ENCODE assay signal across 9 cellular contexts in the genomic region with DNA sequence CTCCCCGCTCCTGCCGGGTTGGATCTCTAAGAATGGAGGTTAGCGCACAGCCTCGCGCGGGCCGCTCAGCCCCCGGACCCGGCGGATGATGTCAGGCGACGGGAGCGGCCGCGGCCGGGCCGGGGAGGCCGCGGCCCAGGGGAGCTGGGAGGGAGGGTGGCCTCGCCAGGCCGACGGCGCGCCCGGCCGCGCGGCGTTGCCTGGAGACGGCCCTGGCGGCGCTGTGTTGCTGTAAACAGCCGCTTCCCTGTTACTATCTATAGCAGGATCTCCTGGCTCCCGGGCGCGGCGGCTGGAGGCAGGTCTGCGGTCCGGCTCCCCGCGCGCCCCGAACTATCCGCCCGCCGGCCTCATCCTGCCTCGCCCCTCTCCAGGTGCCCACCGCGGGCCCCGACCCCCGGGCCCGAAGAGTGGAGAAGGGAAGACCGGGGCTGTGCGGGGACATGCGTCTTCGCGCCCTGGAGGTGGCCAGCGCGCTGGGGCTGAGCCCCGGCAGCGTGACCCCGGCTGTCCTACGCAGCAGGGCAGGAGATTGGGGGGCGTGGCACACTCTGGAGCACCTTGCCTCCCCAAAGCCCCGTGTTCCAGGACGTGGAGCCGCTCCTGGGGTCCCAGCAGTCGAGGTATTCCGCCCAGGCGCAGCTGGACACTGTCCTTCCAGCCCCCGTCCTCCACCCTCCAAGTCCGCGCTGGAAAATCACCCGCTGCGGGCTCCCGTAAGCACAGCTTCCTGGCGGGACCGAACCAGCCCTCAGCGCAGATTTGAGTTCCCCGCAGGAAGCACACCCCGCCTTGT. TPM values are rescaled to one million over a fixed set of nuclear protein-coding genes. Genes with fewer than 3 reads are reported as not detected.
DNase-seq lines count a peak whose midpoint lies in the region; ATAC-seq, FAIRE-seq and TF ChIP-seq lines count a peak whose summit lies in the region.
"Had no signal": no experiment of that assay in that cellular context is flagged by ENCODE, and none has a peak within 500 bp of the region (broad histone marks: within the 10 kb centered on the region; RNA-seq: fewer than 3 reads in every experiment).

No MANE protein-coding gene starts in this region.

- no peak; the same call in 1 of the 2 replicates for TF ChIP-seq EP300 in K562 (IDR thresholded peaks at IDR 0.05; ENCODE audit: low read length)

- no peak for TF ChIP-seq POLR2A in NB4 (IDR thresholded peaks at IDR 0.05; ENCODE audit: extremely low read depth, insufficient read length)
- no peak for TF ChIP-seq POLR2A in K562 (conservative IDR thresholded peaks at IDR 0.05)

- TF ChIP-seq RAD21 in K562 (CRISPR knock-in tag; conservative IDR thresholded peaks at IDR 0.05 in 1 of 2, IDR thresholded peaks at IDR 0.05 in 1 of 2): no peak

- peaks cover 11 to 37% of the 10 kb centered on the region in 2 experiments; a peak in 4 of 5 replicates for H3K4me1 ChIP-seq in K562 (replicated peaks in 1 of 2; ENCODE audit: control insufficient read depth in 2 of 2, insufficient read depth in 2 of 2, low read length in 2 of 2)

- peak overlapping the region; percentile 86 for H3K4me2 ChIP-seq in K562 (ENCODE audit: insufficient read depth, low read length)

- under 1% methylated on average over 47 of the region's 81 CpGs for WGBS in K562 (ENCODE audit: insufficient coverage, low coverage, missing lambda C conversion rate)

- H3K4me3 ChIP-seq in NB4 (ENCODE audit: low read depth, low read length) (peak overlapping the region; percentile 62), K562 (peak overlapping the region; percentile 71)

- TF ChIP-seq CTCF in NB4 (IDR thresholded peaks at IDR 0.05; ENCODE audit: low read depth, low read length): no peak
- no peak for TF ChIP-seq CTCF in K562 (IDR thresholded peaks at IDR 0.05 in 2 of 3, conservative IDR thresholded peaks at IDR 0.05 in 1 of 3; ENCODE audit: insufficient read depth in 2 of 3, low read depth in 1 of 3, low read length in 3 of 3)

- intact Hi-C loops in K562 (cut with micrococcal nuclease): loop anchor here (1.0 kb wide), 1 partner anchor 16 kb away; no protein-coding TSS in a partner anchor
- intact Hi-C loops in posterior cingulate gyrus (cut with DNase I): loop anchor here (2.0 kb wide), 1 partner anchor 18 kb away; no protein-coding TSS in a partner anchor

- peak; percentile 84 for ATAC-seq in K562

- CTCF ChIA-PET in K562 (lab: Yijun Ruan, JAX; ENCODE audit: low intra/inter-chr PET ratio): no interaction called here

- H3K36me3 ChIP-seq in K562 (ENCODE audit: control insufficient read depth, insufficient read depth, low read length): peaks cover 18% of the 10 kb centered on the region; the same call in 2 of the 3 replicates

- no peaks in the 10 kb centered on the region for H3K9me1 ChIP-seq in K562 (ENCODE audit: control insufficient read depth, insufficient read depth, low read length)

- no peaks in the 10 kb centered on the region for H3K9me3 ChIP-seq in K562 (replicated peaks; ENCODE audit: control insufficient read depth, insufficient read depth, low read depth, low read length)

- FAIRE-seq in K562 (lab: Jason Lieb, UNC): peak; percentile 72
- FAIRE-seq: A204.1 had no signal

- H4K20me1 ChIP-seq in K562 (replicated peaks; ENCODE audit: control insufficient read depth, insufficient read depth, low read length): peaks cover 10% of the 10 kb centered on the region; the same call in 1 of the 2 replicates

- peak overlapping the region; percentile 89 for H2AFZ ChIP-seq in K562 (ENCODE audit: low read depth, low read length)

- H3K9ac ChIP-seq in K562 (ENCODE audit: insufficient read depth in 1 of 2, low read depth in 2 of 2, low read length in 2 of 2): peak overlapping the region; percentile 76 to 96

- BruUV-seq in K562 (replicated peaks; lab: Mats Ljungman, UMichigan): no TSS peak

- POLR2A ChIA-PET in K562 (lab: Yijun Ruan, JAX): interaction anchor here (0.7 to 2.0 kb wide), 6 partner anchors 10 to 153 kb away, joined by 3 to 12 read pairs (median 6); no protein-coding TSS in a partner anchor

- H3K27me3 ChIP-seq in K562 (ENCODE audit: control insufficient read depth in 2 of 2, insufficient read depth in 2 of 2, low read length in 2 of 2): no peaks in the 10 kb centered on the region

- peak; percentile 38 for DNase-seq in NCI-H1436 (lab: John Stamatoyannopoulos, UW)
- DNase-seq in NCI-H1436 treated with DMSO at 0.1 percent for 48 hours (lab: John Stamatoyannopoulos, UW): no peak
- DNase-seq in NB4 (ENCODE audit: low read depth): peak; percentile 85
- DNase-seq in T follicular helper cell (ENCODE audit: low read depth): peak; percentile 49
- DNase-seq in K562 (ENCODE audit: extremely low read depth in 1 of 4, low spot score in 3 of 4): peak; percentile 83 to 86 (median 85)
- DNase-seq in hepatic stellate cell (ENCODE audit: low spot score): peak; percentile 86
- peak; percentile 60 to 97 (median 78) for DNase-seq in posterior cingulate gyrus
- no peak for DNase-seq in OCI-M2 (lab: John Stamatoyannopoulos, UW; ENCODE audit: unreplicated experiment)

- peaks cover 5% of the 10 kb centered on the region; the same call in 1 of the 3 replicates for H3K79me2 ChIP-seq in K562 (ENCODE audit: control insufficient read depth, insufficient read depth, low read length)

- H3K27ac ChIP-seq in K562 (ENCODE audit: extremely low read depth, low read depth, low read length): peak overlapping the region; percentile 98

- in situ Hi-C loops in K562 (cut with MboI): no loop called here

TF ChIP-seq in K562, 482 proteins besides CTCF, POLR2A, EP300 and RAD21 (continues in another document):
- TF ChIP-seq, protein P1, sequence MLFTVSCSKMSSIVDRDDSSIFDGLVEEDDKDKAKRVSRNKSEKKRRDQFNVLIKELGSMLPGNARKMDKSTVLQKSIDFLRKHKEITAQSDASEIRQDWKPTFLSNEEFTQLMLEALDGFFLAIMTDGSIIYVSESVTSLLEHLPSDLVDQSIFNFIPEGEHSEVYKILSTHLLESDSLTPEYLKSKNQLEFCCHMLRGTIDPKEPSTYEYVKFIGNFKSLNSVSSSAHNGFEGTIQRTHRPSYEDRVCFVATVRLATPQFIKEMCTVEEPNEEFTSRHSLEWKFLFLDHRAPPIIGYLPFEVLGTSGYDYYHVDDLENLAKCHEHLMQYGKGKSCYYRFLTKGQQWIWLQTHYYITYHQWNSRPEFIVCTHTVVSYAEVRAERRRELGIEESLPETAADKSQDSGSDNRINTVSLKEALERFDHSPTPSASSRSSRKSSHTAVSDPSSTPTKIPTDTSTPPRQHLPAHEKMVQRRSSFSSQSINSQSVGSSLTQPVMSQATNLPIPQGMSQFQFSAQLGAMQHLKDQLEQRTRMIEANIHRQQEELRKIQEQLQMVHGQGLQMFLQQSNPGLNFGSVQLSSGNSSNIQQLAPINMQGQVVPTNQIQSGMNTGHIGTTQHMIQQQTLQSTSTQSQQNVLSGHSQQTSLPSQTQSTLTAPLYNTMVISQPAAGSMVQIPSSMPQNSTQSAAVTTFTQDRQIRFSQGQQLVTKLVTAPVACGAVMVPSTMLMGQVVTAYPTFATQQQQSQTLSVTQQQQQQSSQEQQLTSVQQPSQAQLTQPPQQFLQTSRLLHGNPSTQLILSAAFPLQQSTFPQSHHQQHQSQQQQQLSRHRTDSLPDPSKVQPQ (CRISPR knock-in tag; IDR thresholded peaks at IDR 0.05; ENCODE audit: borderline replicate concordance): no peak
- TF ChIP-seq DNMT1 (IDR thresholded peaks at IDR 0.05): no peak
- 0 out of 2 replicates have a peak, but pooled peaks have one; percentile 35 for TF ChIP-seq ZNF263 (CRISPR knock-in tag; IDR thresholded peaks at IDR 0.05; ENCODE audit: borderline replicate concordance)
- TF ChIP-seq, protein P2, sequence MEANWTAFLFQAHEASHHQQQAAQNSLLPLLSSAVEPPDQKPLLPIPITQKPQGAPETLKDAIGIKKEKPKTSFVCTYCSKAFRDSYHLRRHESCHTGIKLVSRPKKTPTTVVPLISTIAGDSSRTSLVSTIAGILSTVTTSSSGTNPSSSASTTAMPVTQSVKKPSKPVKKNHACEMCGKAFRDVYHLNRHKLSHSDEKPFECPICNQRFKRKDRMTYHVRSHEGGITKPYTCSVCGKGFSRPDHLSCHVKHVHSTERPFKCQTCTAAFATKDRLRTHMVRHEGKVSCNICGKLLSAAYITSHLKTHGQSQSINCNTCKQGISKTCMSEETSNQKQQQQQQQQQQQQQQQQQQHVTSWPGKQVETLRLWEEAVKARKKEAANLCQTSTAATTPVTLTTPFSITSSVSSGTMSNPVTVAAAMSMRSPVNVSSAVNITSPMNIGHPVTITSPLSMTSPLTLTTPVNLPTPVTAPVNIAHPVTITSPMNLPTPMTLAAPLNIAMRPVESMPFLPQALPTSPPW (CRISPR knock-in tag; IDR thresholded peaks at IDR 0.05): peak; percentile 83

RNA-seq across cellular contexts. Expression of gene FOS, which starts 1.4 kb away (rescaled TPM):
- total RNA-seq in K562 (2011; cell fraction: chromatin; rRNA removed; ENCODE audit: low replicate concordance): 20.9 and 54.0 TPM in 2 replicates
- 42.1 and 51.5 TPM in 2 replicates for total RNA-seq in K562 (2011; cell fraction: nucleolus; rRNA removed)
- 28.7 and 32.3 TPM in 2 replicates for total RNA-seq in K562 (2011; cell fraction: nucleoplasm; rRNA removed)
- total RNA-seq in K562 (2014; rRNA removed) (12.1 and 19.4 TPM in 2 replicates), K562 (2014; rRNA removed; fragmentation: Illumina TruSeq; extraction: Trizol) (4.2 and 8.9 TPM in 2 replicates), K562 (2015; rRNA removed; fragmentation: Illumina TruSeq; extraction: Trizol) (0.54 and 1.1 TPM in 2 replicates), K562 (2021) (13.8 and 17.4 TPM in 2 replicates)
- polyA plus RNA-seq in K562 (2011; rRNA removed) (3.6 and 5.7 TPM in 2 replicates), K562 (2014; fragmentation: Illumina TruSeq; extraction: Trizol) (8.2 and 12.8 TPM in 2 replicates), K562 (2014; fragmentation: Nextera tagmentation; extraction: Ambion mirVana) (1 to 10 TPM in 1 of 2 experiments, under 1 TPM in 1; 0.56 to 2.1 TPM), K562 (2014; rRNA removed) (11.6 and 14.8 TPM in 2 replicates)
- polyA plus RNA-seq in K562 (2011; cell fraction: cytosol; rRNA removed): 3.7 and 20.6 TPM in 2 replicates
- 13.7 and 48.9 TPM in 2 replicates for polyA plus RNA-seq in K562 (2011; cell fraction: nucleus; rRNA removed)
- 8.3 and 9.7 TPM in 2 replicates for polyA plus RNA-seq in K562 (2012)
- 3.8 and 7.1 TPM in 2 replicates for polyA minus RNA-seq in K562 (2011; rRNA and poly(A)+ RNA removed)
- polyA minus RNA-seq in K562 (2011; cell fraction: cytosol; rRNA and poly(A)+ RNA removed): 7.6 and 8.7 TPM in 2 replicates
- polyA minus RNA-seq in K562 (2011; cell fraction: nucleus; rRNA and poly(A)+ RNA removed): 24.0 and 43.5 TPM in 2 replicates

Comparison
In these comparisons a context has a peak if more than half of its experiments do, and no peak if none do; other contexts are left out.
1. DNase-seq: peak in NCI-H1436 (single experiment), NB4 (single experiment), T follicular helper cell (single experiment), K562 (4 of 4), hepatic stellate cell (single experiment) and posterior cingulate gyrus (10 of 10); none in NCI-H1436 treated with DMSO at 0.1 percent for 48 hours (single experiment) and OCI-M2 (single experiment).